ENCODE assay signal across 8 cellular contexts in the genomic region with DNA sequence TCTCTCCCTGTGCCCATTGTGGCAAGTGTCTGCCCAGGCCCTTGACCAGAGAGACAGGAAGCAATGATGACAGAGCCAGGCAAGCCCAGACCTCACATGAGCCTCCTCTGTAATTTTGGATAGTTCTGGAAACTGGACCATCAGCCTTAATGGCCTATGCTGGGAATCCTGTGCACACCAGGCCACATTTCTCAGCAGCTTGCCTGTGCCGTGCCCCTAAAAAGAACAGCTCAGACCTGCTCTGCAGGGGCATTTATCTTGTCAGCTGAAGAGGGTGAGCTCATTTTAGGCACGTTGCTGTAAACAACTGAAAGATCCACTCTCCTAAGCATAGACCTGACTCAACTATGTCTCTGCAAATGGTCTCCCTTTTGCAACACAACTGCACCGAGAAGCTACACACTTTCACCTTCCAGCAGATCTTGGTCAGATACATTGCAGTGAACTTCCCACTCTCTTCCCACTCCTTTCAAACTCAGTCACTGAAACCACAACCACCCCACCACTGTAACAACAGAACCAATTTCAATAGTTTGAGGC. TPM values are rescaled to one million over a fixed set of nuclear protein-coding genes. Genes with fewer than 3 reads are reported as not detected.
DNase-seq lines count a peak whose midpoint lies in the region; ATAC-seq and TF ChIP-seq lines count a peak whose summit lies in the region.

No MANE protein-coding gene starts in this region.

- peak overlapping the region; percentile 12 for H3K27ac Mint-ChIP-seq in activated naive CD8-positive, alpha-beta T cell treated with anti-CD3 and anti-CD28 coated beads, Interleukin-2, amount 50 U/mL, for 24 hours
- H3K27ac Mint-ChIP-seq in MCF 10A (ENCODE audit: low read depth, unreplicated experiment): no peak overlapping the region

- peaks cover 13% of the 10 kb centered on the region for H3K4me1 Mint-ChIP-seq in activated naive CD8-positive, alpha-beta T cell treated with anti-CD3 and anti-CD28 coated beads, Interleukin-2, amount 50 U/mL, for 24 hours
- no peaks in the 10 kb centered on the region for H3K4me1 Mint-ChIP-seq in MCF 10A (ENCODE audit: insufficient read depth, unreplicated experiment)

- peak; percentile 90 for ATAC-seq in HG02885 (IDR thresholded peaks at IDR 0.05; ENCODE audit: poor library complexity, unreplicated experiment)
- peak; percentile 99 for ATAC-seq in activated naive CD8-positive, alpha-beta T cell treated with anti-CD3 and anti-CD28 coated beads, Interleukin-2, amount 50 U/mL, for 24 hours
- no peak for ATAC-seq in SK-N-SH treated with all-trans-retinoic acid at 6 μM for 48 hours

- no TSS peak for BruUV-seq in MCF 10A (replicated peaks; lab: Mats Ljungman, UMichigan)

- peak overlapping the region in 1 of 2 donors; percentile 2 for H3K27ac ChIP-seq in coronary artery

- H3K4me3 ChIP-seq in coronary artery: no peak overlapping the region

- no peaks in the 10 kb centered on the region for H3K27me3 Mint-ChIP-seq in activated naive CD8-positive, alpha-beta T cell treated with anti-CD3 and anti-CD28 coated beads, Interleukin-2, amount 50 U/mL, for 24 hours
- H3K27me3 Mint-ChIP-seq in MCF 10A (ENCODE audit: insufficient read depth, unreplicated experiment): no peaks in the 10 kb centered on the region

- CTCF ChIA-PET in MCF 10A (lab: Yijun Ruan, JAX): interaction anchor here (0.5 to 1.0 kb wide), 2 partner anchors 12 to 128 kb away, joined by 3 read pairs; no protein-coding TSS in a partner anchor

- no peaks in the 10 kb centered on the region for H3K9me3 Mint-ChIP-seq in activated naive CD8-positive, alpha-beta T cell treated with anti-CD3 and anti-CD28 coated beads, Interleukin-2, amount 50 U/mL, for 24 hours
- H3K9me3 Mint-ChIP-seq in MCF 10A (ENCODE audit: unreplicated experiment): peaks cover 6% of the 10 kb centered on the region

- TF ChIP-seq CTCF in coronary artery (IDR thresholded peaks at IDR 0.05) (no peak), MCF 10A (IDR thresholded peaks at IDR 0.05; ENCODE audit: unreplicated experiment) (no peak)

- H3K4me3 Mint-ChIP-seq in activated naive CD8-positive, alpha-beta T cell treated with anti-CD3 and anti-CD28 coated beads, Interleukin-2, amount 50 U/mL, for 24 hours: no peak overlapping the region
- H3K4me3 Mint-ChIP-seq in MCF 10A (ENCODE audit: unreplicated experiment): no peak overlapping the region

- no peaks in the 10 kb centered on the region for H3K36me3 Mint-ChIP-seq in activated naive CD8-positive, alpha-beta T cell treated with anti-CD3 and anti-CD28 coated beads, Interleukin-2, amount 50 U/mL, for 24 hours (ENCODE audit: low read depth)
- no peaks in the 10 kb centered on the region for H3K36me3 Mint-ChIP-seq in MCF 10A (ENCODE audit: insufficient read depth, unreplicated experiment)

- POLR2A ChIA-PET in MCF 10A (lab: Yijun Ruan, JAX): interaction anchor here (0.6 to 5.0 kb wide), 3 partner anchors 11 to 35 kb away, joined by 3 to 37 read pairs (median 3); no protein-coding TSS in a partner anchor

- intact Hi-C loops in posterior vena cava (cut with DNase I): no loop called here
- intact Hi-C loops in MCF 10A (cut with micrococcal nuclease): no loop called here

- peak; percentile 28 for DNase-seq in stimulated activated CD4-positive, alpha-beta T cell treated with anti-CD3 and anti-CD28 coated beads, Interleukin-1b, Interleukin-23, amount 100 ng/mL, for 48 hours
- DNase-seq in stimulated activated CD4-positive, alpha-beta T cell treated with anti-CD3 and anti-CD28 coated beads, Interleukin-4, amount 100 ng/mL, for 1 hour: no peak
- peak; percentile 14 for DNase-seq in activated naive CD8-positive, alpha-beta T cell treated with anti-CD3 and anti-CD28 coated beads, Interleukin-2, amount 50 U/mL, for 24 hours
- no peak for DNase-seq in coronary artery (ENCODE audit: low spot score)
- DNase-seq in posterior vena cava (ENCODE audit: low spot score): no peak
- no peak for DNase-seq in MCF 10A (ENCODE audit: unreplicated experiment)

TF ChIP-seq in SK-N-SH treated with all-trans-retinoic acid at 6 μM for 48 hours, 23 proteins besides CTCF, POLR2A, EP300 and RAD21:
- TF ChIP-seq, protein P1, sequence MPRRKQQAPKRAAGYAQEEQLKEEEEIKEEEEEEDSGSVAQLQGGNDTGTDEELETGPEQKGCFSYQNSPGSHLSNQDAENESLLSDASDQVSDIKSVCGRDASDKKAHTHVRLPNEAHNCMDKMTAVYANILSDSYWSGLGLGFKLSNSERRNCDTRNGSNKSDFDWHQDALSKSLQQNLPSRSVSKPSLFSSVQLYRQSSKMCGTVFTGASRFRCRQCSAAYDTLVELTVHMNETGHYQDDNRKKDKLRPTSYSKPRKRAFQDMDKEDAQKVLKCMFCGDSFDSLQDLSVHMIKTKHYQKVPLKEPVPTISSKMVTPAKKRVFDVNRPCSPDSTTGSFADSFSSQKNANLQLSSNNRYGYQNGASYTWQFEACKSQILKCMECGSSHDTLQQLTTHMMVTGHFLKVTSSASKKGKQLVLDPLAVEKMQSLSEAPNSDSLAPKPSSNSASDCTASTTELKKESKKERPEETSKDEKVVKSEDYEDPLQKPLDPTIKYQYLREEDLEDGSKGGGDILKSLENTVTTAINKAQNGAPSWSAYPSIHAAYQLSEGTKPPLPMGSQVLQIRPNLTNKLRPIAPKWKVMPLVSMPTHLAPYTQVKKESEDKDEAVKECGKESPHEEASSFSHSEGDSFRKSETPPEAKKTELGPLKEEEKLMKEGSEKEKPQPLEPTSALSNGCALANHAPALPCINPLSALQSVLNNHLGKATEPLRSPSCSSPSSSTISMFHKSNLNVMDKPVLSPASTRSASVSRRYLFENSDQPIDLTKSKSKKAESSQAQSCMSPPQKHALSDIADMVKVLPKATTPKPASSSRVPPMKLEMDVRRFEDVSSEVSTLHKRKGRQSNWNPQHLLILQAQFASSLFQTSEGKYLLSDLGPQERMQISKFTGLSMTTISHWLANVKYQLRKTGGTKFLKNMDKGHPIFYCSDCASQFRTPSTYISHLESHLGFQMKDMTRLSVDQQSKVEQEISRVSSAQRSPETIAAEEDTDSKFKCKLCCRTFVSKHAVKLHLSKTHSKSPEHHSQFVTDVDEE (CRISPR knock-in tag; IDR thresholded peaks at IDR 0.05): no peak
- TF ChIP-seq ZFP3 (CRISPR knock-in tag; IDR thresholded peaks at IDR 0.05) (no peak), OSR1 (CRISPR knock-in tag; IDR thresholded peaks at IDR 0.05) (no peak), TOX (CRISPR knock-in tag; IDR thresholded peaks at IDR 0.05; ENCODE audit: borderline replicate concordance) (no peak), ZNF70 (CRISPR knock-in tag; IDR thresholded peaks at IDR 0.05) (no peak), ZC3H10 (CRISPR knock-in tag; IDR thresholded peaks at IDR 0.05) (no peak), PPARA (CRISPR knock-in tag; IDR thresholded peaks at IDR 0.05; ENCODE audit: borderline replicate concordance) (no peak), ZFP30 (CRISPR knock-in tag; IDR thresholded peaks at IDR 0.05) (no peak), CSDC2 (CRISPR knock-in tag; IDR thresholded peaks at IDR 0.05) (no peak)
- TF ChIP-seq, protein P2, sequence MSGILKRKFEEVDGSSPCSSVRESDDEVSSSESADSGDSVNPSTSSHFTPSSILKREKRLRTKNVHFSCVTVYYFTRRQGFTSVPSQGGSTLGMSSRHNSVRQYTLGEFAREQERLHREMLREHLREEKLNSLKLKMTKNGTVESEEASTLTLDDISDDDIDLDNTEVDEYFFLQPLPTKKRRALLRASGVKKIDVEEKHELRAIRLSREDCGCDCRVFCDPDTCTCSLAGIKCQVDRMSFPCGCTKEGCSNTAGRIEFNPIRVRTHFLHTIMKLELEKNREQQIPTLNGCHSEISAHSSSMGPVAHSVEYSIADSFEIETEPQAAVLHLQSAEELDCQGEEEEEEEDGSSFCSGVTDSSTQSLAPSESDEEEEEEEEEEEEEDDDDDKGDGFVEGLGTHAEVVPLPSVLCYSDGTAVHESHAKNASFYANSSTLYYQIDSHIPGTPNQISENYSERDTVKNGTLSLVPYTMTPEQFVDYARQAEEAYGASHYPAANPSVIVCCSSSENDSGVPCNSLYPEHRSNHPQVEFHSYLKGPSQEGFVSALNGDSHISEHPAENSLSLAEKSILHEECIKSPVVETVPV (CRISPR knock-in tag; IDR thresholded peaks at IDR 0.05): no peak
TF ChIP-seq in SK-N-SH treated with all-trans-retinoic acid at 6 μM for 48 hours: peak in this region for 0.

RNA-seq across cellular contexts. Expression of a gene that starts 53.5 kb away (rescaled TPM):
- total RNA-seq in posterior vena cava (10 to 100 TPM; 50.1 to 84.0 TPM), MCF 10A (2022) (69.3 and 76.6 TPM in 2 replicates)

Comparison
In these comparisons a context has a peak if more than half of its experiments do, and no peak if none do; other contexts are left out.
1. DNase-seq: peak in stimulated activated CD4-positive, alpha-beta T cell treated with anti-CD3 and anti-CD28 coated beads, Interleukin-1b, Interleukin-23, amount 100 ng/mL, for 48 hours (single experiment) and activated naive CD8-positive, alpha-beta T cell treated with anti-CD3 and anti-CD28 coated beads, Interleukin-2, amount 50 U/mL, for 24 hours (single experiment); none in stimulated activated CD4-positive, alpha-beta T cell treated with anti-CD3 and anti-CD28 coated beads, Interleukin-4, amount 100 ng/mL, for 1 hour (single experiment), coronary artery (single experiment), posterior vena cava (single experiment) and MCF 10A (single experiment).